Comparison of ENCODE assay signal across 25 cellular contexts in the genomic region with DNA sequence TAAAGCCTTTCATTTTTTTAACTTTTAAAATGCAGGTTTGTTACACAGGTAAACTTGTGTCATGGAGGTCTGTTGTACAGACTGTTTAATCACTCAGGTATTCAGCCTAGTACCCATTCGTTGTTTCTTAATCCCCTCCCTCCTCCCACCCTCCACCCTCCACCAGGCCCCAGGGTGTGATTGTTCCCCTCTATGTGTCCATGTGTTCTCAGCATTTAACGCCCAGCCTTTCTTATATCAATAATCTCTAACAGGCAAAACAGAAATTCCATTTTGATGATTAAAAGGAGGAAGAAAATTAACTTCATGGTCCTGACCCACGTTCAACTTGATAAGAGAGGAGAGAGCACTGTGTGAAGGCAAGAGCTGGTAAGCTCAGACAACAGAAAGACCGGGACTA.
"Had no signal": no experiment of that assay in that cellular context is flagged by ENCODE, and none has a peak within 500 bp of the region (broad histone marks: within the 10 kb centered on the region; RNA-seq: fewer than 3 reads in every experiment).

No MANE protein-coding gene starts in this region.

- H3K4me1 ChIP-seq: left lung, lower lobe of right lung had no signal

- H3K36me3 ChIP-seq: heart left ventricle, left lung, lower lobe of right lung, sigmoid colon, thoracic aorta, upper lobe of left lung had no signal

- DNase-seq: activated CD4-positive, alpha-beta T cell treated with anti-CD3 and anti-CD28 coated beads for 4 hours; activated CD4-positive, alpha-beta T cell treated with anti-CD3 and anti-CD28 coated beads, Interleukin-2, amount 50 U/mL, for 4 hours; activated CD8-positive, alpha-beta memory T cell treated with anti-CD3 and anti-CD28 coated beads, Interleukin-2, amount 50 U/mL, for 48 hours; activated naive CD4-positive, alpha-beta T cell; activated T-cell treated with anti-CD3 and anti-CD28 coated beads, Interleukin-2, amount 50 U/mL, for 24 hours; dorsolateral prefrontal cortex; effector memory CD4-positive, alpha-beta T cell; foreskin fibroblast; heart left ventricle; kidney glomerular epithelial cell; left lung; lower lobe of right lung; mesenchymal stem cell; natural killer cell; sigmoid colon; small intestine; stimulated activated CD4-positive, alpha-beta T cell treated with anti-CD3 and anti-CD28 coated beads, Interleukin-4, amount 100 ng/mL, for 24 hours; upper lobe of left lung had no signal

- ATAC-seq: activated naive CD4-positive, alpha-beta T cell treated with anti-CD3 and anti-CD28 coated beads, Interleukin-2, amount 50 U/mL, for 72 hours; heart left ventricle; left lung; natural killer cell; stimulated activated effector memory CD8-positive, alpha-beta T cell treated with anti-CD3 and anti-CD28 coated beads, Interleukin-12 subunit alpha, Interleukin-12 subunit beta, amount 100 ng/mL, for 72 hours had no signal

- H3K27ac Mint-ChIP-seq: activated naive CD4-positive, alpha-beta T cell treated with anti-CD3 and anti-CD28 coated beads, Interleukin-2, amount 50 U/mL, for 72 hours; activated T-cell treated with anti-CD3 and anti-CD28 coated beads, Interleukin-2, amount 50 U/mL, for 24 hours; natural killer cell; progenitor cell of endocrine pancreas; stimulated activated effector memory CD8-positive, alpha-beta T cell treated with anti-CD3 and anti-CD28 coated beads, Interleukin-12 subunit alpha, Interleukin-12 subunit beta, amount 100 ng/mL, for 72 hours; stimulated activated naive CD8-positive, alpha-beta T cell treated with anti-CD3 and anti-CD28 coated beads, Interleukin-15, Interleukin-2, amounts not matched to agents 100 ng/mL and 50 ng/mL, for 24 hours had no signal

- H3K4me3 ChIP-seq: coronary artery, dorsolateral prefrontal cortex, heart left ventricle, left lung, lower lobe of right lung, sigmoid colon, thoracic aorta, upper lobe of left lung, vagina had no signal

- H3K27me3 Mint-ChIP-seq: activated T-cell treated with anti-CD3 and anti-CD28 coated beads, Interleukin-2, amount 50 U/mL, for 24 hours; stimulated activated naive CD8-positive, alpha-beta T cell treated with anti-CD3 and anti-CD28 coated beads, Interleukin-15, Interleukin-2, amounts not matched to agents 100 ng/mL and 50 ng/mL, for 24 hours had no signal

- H3K36me3 Mint-ChIP-seq: natural killer cell; stimulated activated effector memory CD8-positive, alpha-beta T cell treated with anti-CD3 and anti-CD28 coated beads, Interleukin-12 subunit alpha, Interleukin-12 subunit beta, amount 100 ng/mL, for 72 hours had no signal

- H3K27ac ChIP-seq: coronary artery, heart left ventricle, left lung, lower lobe of right lung, sigmoid colon, thoracic aorta, upper lobe of left lung, vagina had no signal

- H3K9me3 ChIP-seq: heart left ventricle, left lung, lower lobe of right lung, sigmoid colon, thoracic aorta, upper lobe of left lung, vagina had no signal

- H3K27me3 ChIP-seq: dorsolateral prefrontal cortex, heart left ventricle, left lung, sigmoid colon, upper lobe of left lung, vagina had no signal

- H3K9me3 Mint-ChIP-seq: activated naive CD4-positive, alpha-beta T cell treated with anti-CD3 and anti-CD28 coated beads, Interleukin-2, amount 50 U/mL, for 72 hours; activated T-cell treated with anti-CD3 and anti-CD28 coated beads, Interleukin-2, amount 50 U/mL, for 24 hours; natural killer cell; stimulated activated effector memory CD8-positive, alpha-beta T cell treated with anti-CD3 and anti-CD28 coated beads, Interleukin-12 subunit alpha, Interleukin-12 subunit beta, amount 100 ng/mL, for 72 hours; stimulated activated naive CD8-positive, alpha-beta T cell treated with anti-CD3 and anti-CD28 coated beads, Interleukin-15, Interleukin-2, amounts not matched to agents 100 ng/mL and 50 ng/mL, for 24 hours had no signal

- H3K4me3 Mint-ChIP-seq: activated T-cell treated with anti-CD3 and anti-CD28 coated beads, Interleukin-2, amount 50 U/mL, for 24 hours; natural killer cell; stimulated activated effector memory CD8-positive, alpha-beta T cell treated with anti-CD3 and anti-CD28 coated beads, Interleukin-12 subunit alpha, Interleukin-12 subunit beta, amount 100 ng/mL, for 72 hours; stimulated activated naive CD8-positive, alpha-beta T cell treated with anti-CD3 and anti-CD28 coated beads, Interleukin-15, Interleukin-2, amounts not matched to agents 100 ng/mL and 50 ng/mL, for 24 hours had no signal

- FAIRE-seq: small intestine had no signal
